14 cellular contexts compared by ENCODE assay signal in genomic region chr12:93122569-93123091, GRCh38.
DNase-seq lines count a peak whose midpoint lies in the region; ATAC-seq and TF ChIP-seq lines count a peak whose summit lies in the region.
"Had no signal": no experiment of that assay in that cellular context is flagged by ENCODE, and none has a peak within 500 bp of the region (broad histone marks: within the 10 kb centered on the region; RNA-seq: fewer than 3 reads in every experiment).

No MANE protein-coding gene starts in this region.

- H3K14ac ChIP-seq in H9 (ENCODE audit: insufficient read depth, low read length) = no peak overlapping the region

- H3K27ac Mint-ChIP-seq in type B pancreatic cell = peak overlapping the region; percentile 96
- H3K27ac Mint-ChIP-seq in H9 = no peak overlapping the region

- no peak overlapping the region for H2BK12ac ChIP-seq in H9 (ENCODE audit: insufficient read length, low read depth, low read length)

- TF ChIP-seq CTCF in RWPE1 (conservative IDR thresholded peaks at IDR 0.05; ENCODE audit: low read depth) = no peak
- TF ChIP-seq CTCF in lung (IDR thresholded peaks at IDR 0.05; ENCODE audit: control extremely low read depth, extremely low read depth) = no peak
- TF ChIP-seq CTCF in type B pancreatic cell (conservative IDR thresholded peaks at IDR 0.05) = no peak
- no peak for TF ChIP-seq CTCF in H9 (conservative IDR thresholded peaks at IDR 0.05)
- no peak for TF ChIP-seq CTCF in foreskin fibroblast (IDR thresholded peaks at IDR 0.05; ENCODE audit: low read depth, low read length)

- no peak overlapping the region for H3K56ac ChIP-seq in H9 (ENCODE audit: insufficient read length, low read depth, low read length)

- H3K4ac ChIP-seq in H9 (ENCODE audit: low read depth, low read length) = no peak overlapping the region

- no peak overlapping the region for H3K23ac ChIP-seq in H9 (ENCODE audit: insufficient read length, low read depth, low read length)

- H3K79me1 ChIP-seq in H9 (ENCODE audit: insufficient read depth, low read depth, low read length, poor library complexity, severe bottlenecking) = no peaks in the 10 kb centered on the region

- no peak overlapping the region for H3K9ac ChIP-seq in H9 (ENCODE audit: extremely low read depth, insufficient read length, low read length)

- no peak overlapping the region for H2BK120ac ChIP-seq in H9 (ENCODE audit: low read depth, low read length, poor library complexity, severe bottlenecking)

- ATAC-seq in lung (ENCODE audit: insufficient read depth, low FRiP score) (peak; percentile 76), HG03196 (IDR thresholded peaks at IDR 0.05; ENCODE audit: unreplicated experiment) (no peak)
- ATAC-seq: heart right ventricle, sciatic nerve had no signal

- no peak overlapping the region for H4K5ac ChIP-seq in H9 (ENCODE audit: insufficient read length, low read depth, low read length)

- H2BK20ac ChIP-seq in H9 (ENCODE audit: low read depth, low read length, poor library complexity, severe bottlenecking) = no peak overlapping the region

- no peaks in the 10 kb centered on the region for H3K79me2 ChIP-seq in H9 (ENCODE audit: insufficient read depth, low read length)

- no peaks in the 10 kb centered on the region for H3K36me3 ChIP-seq in esophagus (ENCODE audit: control insufficient read depth in 2 of 2, insufficient read depth in 2 of 2, low read length in 1 of 2)
- H3K36me3 ChIP-seq in lung (ENCODE audit: control insufficient read depth in 2 of 2, insufficient read depth in 2 of 2, low read length in 2 of 2) = no peaks in the 10 kb centered on the region
- H3K36me3 ChIP-seq: adrenal gland, heart right ventricle had no signal

- H3K9me3 Mint-ChIP-seq in type B pancreatic cell (no peaks in the 10 kb centered on the region), H9 (no peaks in the 10 kb centered on the region)

- no peak overlapping the region for H2AFZ ChIP-seq in H9 (ENCODE audit: low read length)

- H2AK5ac ChIP-seq in H9 (ENCODE audit: insufficient read length, low read length) = no peak overlapping the region

- 38 to 47% methylated on average over 5 of the region's 5 CpGs for WGBS in esophagus, 2 donors
- 35 to 49% methylated on average over 5 of the region's 5 CpGs for WGBS in lung, 2 donors
- WGBS in H9 (ENCODE audit: extremely low coverage, insufficient read length, low lambda C conversion rate) = no CpG with 5 or more reads among the region's 5 CpGs

- peak; percentile 88 for DNase-seq in RWPE1 (ENCODE audit: low spot score)
- peak; percentile 57 for DNase-seq in lung (ENCODE audit: low spot score)
- DNase-seq in type B pancreatic cell (ENCODE audit: extremely low spot score, unreplicated experiment) = no peak
- DNase-seq in H9 = no peak
- DNase-seq in foreskin fibroblast = no peak
- DNase-seq: activated CD4-positive, CD25-positive, alpha-beta regulatory T cell; adrenal gland; dorsolateral prefrontal cortex; heart right ventricle; NCI-H524 treated with DMSO at 0.1 percent for 48 hours; substantia nigra had no signal

- H3K23me2 ChIP-seq in H9 (ENCODE audit: insufficient read length, low read depth, low read length, poor library complexity, severe bottlenecking) = no peaks in the 10 kb centered on the region

- peak overlapping the region; percentile 87 for H3K27ac ChIP-seq in RWPE1
- H3K27ac ChIP-seq in esophagus (ENCODE audit: low read depth in 2 of 2, low read length in 1 of 2) = peak overlapping the region; percentile 43 to 61
- H3K27ac ChIP-seq in lung (ENCODE audit: low read depth in 1 of 2, low read length in 1 of 2) = peak overlapping the region in 1 of 2 donors; percentile 67
- H3K27ac ChIP-seq in H9 (ENCODE audit: insufficient read length, low read depth, low read length) = no peak overlapping the region
- H3K27ac ChIP-seq: dorsolateral prefrontal cortex had no signal

- H4K91ac ChIP-seq in H9 (ENCODE audit: insufficient read length, low read depth, low read length) = no peak overlapping the region

- peaks cover 27% of the 10 kb centered on the region for H3K4me1 Mint-ChIP-seq in type B pancreatic cell (ENCODE audit: unreplicated experiment)
- no peaks in the 10 kb centered on the region; a peak in 1 of 4 replicates for H3K4me1 Mint-ChIP-seq in H9

- H3K9me3 ChIP-seq in esophagus (ENCODE audit: control insufficient read depth in 2 of 2, insufficient read depth in 1 of 2, low read depth in 1 of 2, low read length in 1 of 2) (no peaks in the 10 kb centered on the region), lung (ENCODE audit: control insufficient read depth in 2 of 2, insufficient read depth in 1 of 2, low read length in 1 of 2) (no peaks in the 10 kb centered on the region), H9 (ENCODE audit: control insufficient read depth, low read depth, low read length) (no peaks in the 10 kb centered on the region)
- H3K9me3 ChIP-seq: adrenal gland, heart right ventricle had no signal

- CTCF ChIA-PET in RWPE1 (lab: Yijun Ruan, JAX) = interaction anchor here (0.7 to 1.2 kb wide), 5 partner anchors 64 to 297 kb away, joined by 3 to 6 read pairs (median 4); no protein-coding TSS in a partner anchor

- no peaks in the 10 kb centered on the region for H4K20me1 ChIP-seq in H9 (ENCODE audit: control insufficient read depth, insufficient read depth, insufficient read length)

- no peak overlapping the region for H4K8ac ChIP-seq in H9 (replicated peaks; ENCODE audit: insufficient read length, low read depth, low read length)

- H3K4me3 ChIP-seq in esophagus (ENCODE audit: low read depth in 1 of 2, low read length in 2 of 2) (no peak overlapping the region), lung (no peak overlapping the region), foreskin fibroblast (ENCODE audit: low read depth in 1 of 2, low read length in 2 of 2) (no peak overlapping the region)
- H3K4me3 ChIP-seq: adrenal gland, dorsolateral prefrontal cortex, heart right ventricle had no signal

- no peak overlapping the region for H2BK5ac ChIP-seq in H9 (ENCODE audit: insufficient read length, low read length)

- H3K4me2 ChIP-seq in H9 (ENCODE audit: insufficient read depth, insufficient read length, low read length) = no peak overlapping the region

- no peak overlapping the region for H2BK15ac ChIP-seq in H9 (ENCODE audit: low read depth, low read length)

- H3K4me1 ChIP-seq in esophagus (ENCODE audit: control insufficient read depth in 2 of 2, insufficient read depth in 2 of 2, low read length in 1 of 2) = peaks cover 0 to 5% of the 10 kb centered on the region in 2 donors
- H3K4me1 ChIP-seq in lung (ENCODE audit: control insufficient read depth in 2 of 2, insufficient read depth in 2 of 2, low read length in 2 of 2) = peaks cover 2 to 8% of the 10 kb centered on the region in 2 donors
- no peaks in the 10 kb centered on the region for H3K4me1 ChIP-seq in H9 (ENCODE audit: insufficient read depth, low read length)

- POLR2A ChIA-PET in RWPE1 (lab: Yijun Ruan, JAX; ENCODE audit: low non-redundant PET) = interaction anchor here (0.6 to 0.7 kb wide), 2 partner anchors 25 to 258 kb away, joined by 4 to 5 read pairs; no protein-coding TSS in a partner anchor

- H3K27me3 ChIP-seq in esophagus (ENCODE audit: control insufficient read depth in 1 of 2, insufficient read depth in 2 of 2, low read length in 2 of 2) = no peaks in the 10 kb centered on the region
- H3K27me3 ChIP-seq in lung (ENCODE audit: control insufficient read depth, insufficient read depth) = no peaks in the 10 kb centered on the region
- H3K27me3 ChIP-seq in H9 (ENCODE audit: insufficient read depth, low read length) = no peaks in the 10 kb centered on the region
- H3K27me3 ChIP-seq: adrenal gland, dorsolateral prefrontal cortex, heart right ventricle had no signal

- H3K18ac ChIP-seq in H9 (ENCODE audit: insufficient read length, low read depth, low read length) = no peak overlapping the region

- no peaks in the 10 kb centered on the region for H3K27me3 Mint-ChIP-seq in type B pancreatic cell
- no peaks in the 10 kb centered on the region for H3K27me3 Mint-ChIP-seq in H9 (ENCODE audit: low read depth)

- no peak overlapping the region for H3T11ph ChIP-seq in H9 (ENCODE audit: low read length)

- H3K36me3 Mint-ChIP-seq in type B pancreatic cell (no peaks in the 10 kb centered on the region), H9 (ENCODE audit: insufficient read depth in 1 of 3, low read depth in 3 of 3) (no peaks in the 10 kb centered on the region)

- H3K4me3 Mint-ChIP-seq in type B pancreatic cell = peak overlapping the region; percentile 58
- no peak overlapping the region for H3K4me3 Mint-ChIP-seq in H9

Comparison
In these comparisons a context has a peak if more than half of its experiments do, and no peak if none do; other contexts are left out.
1. DNase-seq: peak in RWPE1 (single experiment) and lung (single experiment); none in type B pancreatic cell (single experiment), H9 (single experiment) and foreskin fibroblast (0 of 2).